Comparison of ENCODE assay signal across 19 cellular contexts in the genomic region with DNA sequence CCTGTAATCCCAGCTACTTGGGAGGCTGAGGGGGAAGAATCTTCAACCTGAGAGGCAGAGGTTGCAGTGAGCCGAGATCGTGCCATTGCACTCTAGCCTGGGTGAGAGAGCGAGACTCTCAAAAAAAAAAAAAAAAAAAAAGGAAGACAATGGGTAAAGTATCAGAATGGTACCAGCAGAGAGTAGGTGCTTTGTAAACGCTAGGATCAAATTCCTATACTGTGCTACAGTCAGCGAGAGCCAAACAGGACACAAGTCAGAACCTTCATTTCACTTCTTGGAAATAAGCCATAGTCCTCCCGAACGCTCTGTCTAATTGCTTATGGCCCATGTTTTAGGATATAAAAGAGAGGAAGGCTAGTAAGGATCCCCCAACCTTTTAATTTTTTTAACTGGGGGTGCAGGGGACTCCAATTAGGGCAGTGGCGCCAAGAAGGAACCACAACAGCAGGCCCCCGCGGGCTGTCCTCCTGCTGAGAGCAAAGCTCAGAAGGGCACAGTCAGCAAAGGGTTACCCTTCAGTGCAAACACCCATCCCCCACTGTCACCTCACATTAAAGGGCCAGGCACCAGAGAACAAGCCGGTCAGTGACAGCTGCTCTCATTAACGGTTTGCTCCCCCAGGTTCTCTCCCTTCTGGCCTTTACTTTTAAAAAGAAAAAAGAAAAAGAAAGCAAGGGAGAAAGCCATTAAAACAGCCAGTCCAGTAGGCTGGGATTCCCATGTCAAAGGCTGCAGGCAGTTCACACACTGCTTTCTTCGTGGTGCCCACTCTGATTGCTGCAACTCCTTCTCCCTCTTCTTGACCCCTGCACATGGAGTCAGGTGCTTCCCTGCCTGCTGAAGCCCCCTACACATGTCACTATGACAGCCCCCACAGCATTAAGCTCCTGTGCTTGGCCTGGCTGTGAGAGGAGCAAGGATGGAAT.
DNase-seq lines count a peak whose midpoint lies in the region; ATAC-seq, FAIRE-seq and TF ChIP-seq lines count a peak whose summit lies in the region.
"Had no signal": no experiment of that assay in that cellular context is flagged by ENCODE, and none has a peak within 500 bp of the region (broad histone marks: within the 10 kb centered on the region; RNA-seq: fewer than 3 reads in every experiment).

No MANE protein-coding gene starts in this region.

- peak overlapping the region; percentile 79 for H3K27ac Mint-ChIP-seq in Caco-2 (ENCODE audit: unreplicated experiment)
- peak overlapping the region; percentile 86 for H3K27ac Mint-ChIP-seq in neural crest cell (ENCODE audit: unreplicated experiment)
- H3K27ac Mint-ChIP-seq: activated naive CD4-positive, alpha-beta T cell treated with anti-CD3 and anti-CD28 coated beads for 36 hours; CD4-positive, alpha-beta memory T cell; stimulated activated naive B cell treated with anti-CD40 and anti-IgM and Interleukin-4, amounts not matched to agents 10 μg/mL and 1 μg/mL and 100 μg/mL, for 72 hours had no signal

- H3K36me3 Mint-ChIP-seq in Caco-2 (ENCODE audit: insufficient read depth, unreplicated experiment) = peaks cover 90% of the 10 kb centered on the region
- peaks cover 35% of the 10 kb centered on the region for H3K36me3 Mint-ChIP-seq in neural crest cell (ENCODE audit: low read depth)
- H3K36me3 Mint-ChIP-seq: CD4-positive, alpha-beta memory T cell had no signal

- CTCF ChIA-PET in Caco-2 (lab: Charles Lee) = no interaction called here

- H3K4me2 ChIP-seq in hepatocyte = peak overlapping the region; percentile 38

- DNase-seq in Caco-2 = no peak
- DNase-seq in NT2/D1 (ENCODE audit: low read depth, low spot score) = no peak
- peak; percentile 48 for DNase-seq in hepatocyte (ENCODE audit: low spot score)
- DNase-seq in neural crest cell (ENCODE audit: low read depth, low spot score) = no peak
- no peak for DNase-seq in T-helper 2 cell
- DNase-seq in D721Med (ENCODE audit: insufficient read length, low spot score) = no peak
- DNase-seq: activated CD4-positive, alpha-beta T cell treated with anti-CD3 and anti-CD28 coated beads for 48 hours; activated naive CD4-positive, alpha-beta T cell treated with anti-CD3 and anti-CD28 coated beads for 36 hours; CD4-positive, alpha-beta memory T cell; kidney glomerular epithelial cell; NCI-H1436 treated with DMSO at 0.1 percent for 48 hours; NCI-H446; stimulated activated naive B cell treated with anti-CD40 and anti-IgM and Interleukin-4, amounts not matched to agents 10 μg/mL and 1 μg/mL and 100 μg/mL, for 72 hours; T-helper 9 cell had no signal

- BruUV-seq in Caco-2 (replicated peaks; lab: Mats Ljungman, UMichigan) = no TSS peak

- ATAC-seq in HG03469 (IDR thresholded peaks at IDR 0.05; ENCODE audit: unreplicated experiment) (no peak), HG02571 (IDR thresholded peaks at IDR 0.05; ENCODE audit: unreplicated experiment) (no peak)
- ATAC-seq: stimulated activated naive B cell treated with anti-CD40 and anti-IgM and Interleukin-4, amounts not matched to agents 10 μg/mL and 1 μg/mL and 100 μg/mL, for 72 hours had no signal

- H3K4me1 Mint-ChIP-seq in Caco-2 (ENCODE audit: low read depth, unreplicated experiment) (peaks cover 59% of the 10 kb centered on the region), neural crest cell (peaks cover 69% of the 10 kb centered on the region)

- POLR2A ChIA-PET in Caco-2 (lab: Charles Lee) = no interaction called here

- no peak overlapping the region for H2AFZ ChIP-seq in hepatocyte

- H3K4me3 Mint-ChIP-seq in Caco-2 (ENCODE audit: unreplicated experiment) (peak overlapping the region; percentile 39), neural crest cell (peak overlapping the region; percentile 61)
- H3K4me3 Mint-ChIP-seq: activated naive CD4-positive, alpha-beta T cell treated with anti-CD3 and anti-CD28 coated beads for 36 hours; CD4-positive, alpha-beta memory T cell; dendritic cell treated with granulocyte-macrophage colony-stimulating factor and Interleukin-4, amounts not matched to agents 40 ng/mL and 50 ng/mL, for 4 days; stimulated activated naive B cell treated with anti-CD40 and anti-IgM and Interleukin-4, amounts not matched to agents 10 μg/mL and 1 μg/mL and 100 μg/mL, for 72 hours had no signal

- H3K4me1 ChIP-seq in Caco-2 (peaks cover 53% of the 10 kb centered on the region), NT2/D1 (ENCODE audit: insufficient read depth, insufficient read length) (peaks cover 14% of the 10 kb centered on the region), hepatocyte (ENCODE audit: insufficient read depth) (peaks cover 54% of the 10 kb centered on the region)
- H3K4me1 ChIP-seq: SJSA1 had no signal

- intact Hi-C loops in Caco-2 (cut with micrococcal nuclease; ENCODE audit: unreplicated experiment) = loop anchor here (10.0 kb wide), 1 partner anchor 65 kb away; the partner anchor contains the start of gene PLPP3

- H3K27ac ChIP-seq in hepatocyte = peak overlapping the region; percentile 91
- H3K27ac ChIP-seq: SJSA1 had no signal

- peaks cover 76% of the 10 kb centered on the region for H3K79me2 ChIP-seq in hepatocyte

- WGBS in hepatocyte (ENCODE audit: low lambda C conversion rate, missing lambda C conversion rate) = 53% methylated on average over 13 of the region's 13 CpGs

- H3K27me3 Mint-ChIP-seq in Caco-2 (ENCODE audit: insufficient read depth, unreplicated experiment) (no peaks in the 10 kb centered on the region), neural crest cell (ENCODE audit: low read depth) (no peaks in the 10 kb centered on the region)
- H3K27me3 Mint-ChIP-seq: dendritic cell treated with granulocyte-macrophage colony-stimulating factor and Interleukin-4, amounts not matched to agents 40 ng/mL and 50 ng/mL, for 4 days; stimulated activated naive B cell treated with anti-CD40 and anti-IgM and Interleukin-4, amounts not matched to agents 10 μg/mL and 1 μg/mL and 100 μg/mL, for 72 hours had no signal

- H3K9ac ChIP-seq in NT2/D1 (ENCODE audit: insufficient read length, low read depth) = peak overlapping the region; percentile 39

- H3K27me3 ChIP-seq in Caco-2 (replicated peaks; ENCODE audit: control insufficient read depth, insufficient read depth, low read length) (no peaks in the 10 kb centered on the region), NT2/D1 (ENCODE audit: insufficient read depth, insufficient read length) (no peaks in the 10 kb centered on the region), hepatocyte (no peaks in the 10 kb centered on the region)
- H3K27me3 ChIP-seq: SJSA1 had no signal

- no peaks in the 10 kb centered on the region for H3K9me2 ChIP-seq in hepatocyte (replicated peaks; ENCODE audit: insufficient read depth)

- no peak for FAIRE-seq in D721Med (lab: Jason Lieb, UNC)
- FAIRE-seq: urothelium cell line had no signal

- H3K36me3 ChIP-seq in Caco-2 (ENCODE audit: control insufficient read depth, insufficient read depth, low read length) = no peaks in the 10 kb centered on the region; the same call in none of the 2 replicates
- peaks cover 84% of the 10 kb centered on the region for H3K36me3 ChIP-seq in NT2/D1 (ENCODE audit: insufficient read depth, insufficient read length, low read length)
- H3K36me3 ChIP-seq in hepatocyte (replicated peaks; ENCODE audit: insufficient read depth, low read depth) = no peaks in the 10 kb centered on the region

- H3K9me3 ChIP-seq in Caco-2 (no peaks in the 10 kb centered on the region), NT2/D1 (ENCODE audit: insufficient read depth, low read length) (no peaks in the 10 kb centered on the region), hepatocyte (ENCODE audit: low read depth) (no peaks in the 10 kb centered on the region)
- H3K9me3 ChIP-seq: SJSA1 had no signal

- peaks cover 15% of the 10 kb centered on the region for H4K20me1 ChIP-seq in hepatocyte (ENCODE audit: insufficient read depth, poor library complexity, severe bottlenecking)

- TF ChIP-seq CTCF in Caco-2 (IDR thresholded peaks at IDR 0.05; ENCODE audit: insufficient read depth in 1 of 2, low read depth in 1 of 2, low read length in 1 of 2, severe bottlenecking in 1 of 2, unreplicated experiment in 1 of 2) (no peak), hepatocyte (IDR thresholded peaks at IDR 0.05; ENCODE audit: poor library complexity) (no peak), neural crest cell (conservative IDR thresholded peaks at IDR 0.05) (no peak), D721Med (IDR thresholded peaks at IDR 0.05; ENCODE audit: insufficient read depth, missing control alignments) (no peak)

- H3K9me3 Mint-ChIP-seq in Caco-2 (ENCODE audit: unreplicated experiment) (no peaks in the 10 kb centered on the region), neural crest cell (no peaks in the 10 kb centered on the region)
- H3K9me3 Mint-ChIP-seq: activated naive CD4-positive, alpha-beta T cell treated with anti-CD3 and anti-CD28 coated beads for 36 hours; dendritic cell treated with granulocyte-macrophage colony-stimulating factor and Interleukin-4, amounts not matched to agents 40 ng/mL and 50 ng/mL, for 4 days; stimulated activated naive B cell treated with anti-CD40 and anti-IgM and Interleukin-4, amounts not matched to agents 10 μg/mL and 1 μg/mL and 100 μg/mL, for 72 hours had no signal

- no peak overlapping the region for H3K4me3 ChIP-seq in Caco-2 (ENCODE audit: low read depth, low read length)
- no peak overlapping the region for H3K4me3 ChIP-seq in NT2/D1 (ENCODE audit: insufficient read length, low read depth)
- no peak overlapping the region for H3K4me3 ChIP-seq in hepatocyte
- H3K4me3 ChIP-seq: SJSA1 had no signal
